Comparison of ENCODE assay signal across 8 cellular contexts in the genomic region with DNA sequence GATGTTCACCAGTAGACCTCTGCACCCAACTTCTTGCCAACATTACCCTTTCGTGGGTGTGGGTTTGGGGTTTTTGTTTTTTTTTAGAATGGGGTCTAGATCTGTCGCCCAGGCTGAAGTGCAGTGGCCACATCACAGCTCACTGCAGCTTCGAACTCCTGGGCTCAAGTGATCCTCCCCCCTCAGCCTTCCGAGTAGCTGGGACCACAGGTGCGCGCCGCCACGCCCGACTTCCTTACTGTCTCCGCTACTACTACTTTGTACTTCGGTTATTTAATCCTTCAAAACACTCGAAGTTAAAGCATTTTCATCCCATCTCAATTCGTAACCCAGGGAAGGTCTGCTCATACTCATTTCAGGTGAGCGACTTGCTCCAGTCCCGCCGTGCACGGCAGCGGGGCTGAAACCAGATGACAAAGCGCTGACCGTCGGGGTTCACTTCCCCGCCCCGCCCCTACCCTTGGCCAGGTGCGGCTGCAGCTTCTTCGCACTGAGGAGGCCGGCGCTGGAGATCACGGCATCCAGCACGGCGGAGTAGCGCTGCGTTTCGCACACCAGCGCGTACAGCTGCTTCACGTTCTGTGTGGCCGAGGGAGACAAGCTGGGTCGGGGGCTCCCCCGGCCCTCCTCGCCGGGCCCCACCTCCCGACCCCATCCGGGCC. TPM values are rescaled to one million over a fixed set of nuclear protein-coding genes. Genes with fewer than 3 reads are reported as not detected.
A peak's percentile ranks its signal among the peaks of the same experiment; 100 is the strongest.
DNase-seq lines count a peak whose midpoint lies in the region; ATAC-seq, FAIRE-seq and TF ChIP-seq lines count a peak whose summit lies in the region.
"Not testable (repeated sequence)": the region's sequence is repeated elsewhere in the genome, so short reads cannot be mapped to it uniquely, and the experiment has no call there.

No MANE protein-coding gene starts in this region.

- H3K27me3 Mint-ChIP-seq in activated B cell treated with CpG ODN at 0.5 μM for 24 hours; stimulated activated naive B cell treated with anti-CD40 and anti-IgM and Interleukin-4, amounts not matched to agents 10 μg/mL and 1 μg/mL and 100 μg/mL, for 72 hours: not testable (repeated sequence)

- H3K79me2 ChIP-seq in endothelial cell of umbilical vein (ENCODE audit: control insufficient read depth, insufficient read depth, low read length); HepG2 (ENCODE audit: insufficient read depth, low read length): not testable (repeated sequence)

- H3K4me1 ChIP-seq in endothelial cell of umbilical vein (ENCODE audit: control insufficient read depth, extremely low read depth, insufficient read depth, low read length); HepG2 (ENCODE audit: insufficient read depth, low read length): not testable (repeated sequence)

- TF ChIP-seq CTCF in GM06990 (IDR thresholded peaks at IDR 0.05; ENCODE audit: insufficient read depth, low read length, poor library complexity, severe bottlenecking); activated B cell treated with CpG ODN at 0.5 μM for 24 hours (IDR thresholded peaks at IDR 0.05); endothelial cell of umbilical vein (IDR thresholded peaks at IDR 0.05; ENCODE audit: extremely low read depth in 1 of 2, insufficient read depth in 1 of 2, low read depth in 1 of 2, low read length in 2 of 2); HepG2 (CRISPR knock-in tag; IDR thresholded peaks at IDR 0.05): not testable (repeated sequence)

- not testable (repeated sequence) for H3K9ac ChIP-seq in endothelial cell of umbilical vein (replicated peaks; ENCODE audit: extremely low read depth, insufficient read depth, low read length); HepG2 (ENCODE audit: insufficient read depth, low read depth, low read length)

- not testable (repeated sequence) for H3K27ac Mint-ChIP-seq in activated B cell treated with CpG ODN at 0.5 μM for 24 hours; stimulated activated naive B cell treated with anti-CD40 and anti-IgM and Interleukin-4, amounts not matched to agents 10 μg/mL and 1 μg/mL and 100 μg/mL, for 72 hours

- WGBS in HepG2 (ENCODE audit: low lambda C conversion rate): no CpG with 5 or more reads among the region's 43 CpGs

- H3K9me1 ChIP-seq in endothelial cell of umbilical vein (replicated peaks; ENCODE audit: control insufficient read depth, extremely low read depth, insufficient read depth, low read length): not testable (repeated sequence)

- H3K4me1 Mint-ChIP-seq in activated B cell treated with CpG ODN at 0.5 μM for 24 hours; stimulated activated naive B cell treated with anti-CD40 and anti-IgM and Interleukin-4, amounts not matched to agents 10 μg/mL and 1 μg/mL and 100 μg/mL, for 72 hours: not testable (repeated sequence)

- peak; percentile 52 for ATAC-seq in GM19452 (IDR thresholded peaks at IDR 0.05; ENCODE audit: unreplicated experiment)
- peak; percentile 56 for ATAC-seq in HG02678 (IDR thresholded peaks at IDR 0.05; ENCODE audit: unreplicated experiment)
- ATAC-seq in HG03442 (IDR thresholded peaks at IDR 0.05; ENCODE audit: unreplicated experiment): peak; percentile 47
- peak; percentile 61 for ATAC-seq in activated B cell treated with CpG ODN at 0.5 μM for 24 hours (ENCODE audit: low read depth)
- ATAC-seq in HepG2: peak; percentile 65
- ATAC-seq in stimulated activated naive B cell treated with anti-CD40 and anti-IgM and Interleukin-4, amounts not matched to agents 10 μg/mL and 1 μg/mL and 100 μg/mL, for 72 hours (replicated peaks): peak; percentile 75 to 76

- not testable (repeated sequence) for TF ChIP-seq POLR2A in endothelial cell of umbilical vein (IDR thresholded peaks at IDR 0.05; ENCODE audit: low read depth, low read length); HepG2 (IDR thresholded peaks at IDR 0.05; ENCODE audit: insufficient read depth in 1 of 2, low read depth in 2 of 2, low read length in 2 of 2)

- BruUV-seq in endothelial cell of umbilical vein (replicated peaks; lab: Mats Ljungman, UMichigan): not testable (repeated sequence)
- TSS peak; percentile 78 for BruUV-seq in HepG2 (replicated peaks; lab: Mats Ljungman, UMichigan)

- H3K36me3 ChIP-seq in GM06990 (ENCODE audit: control insufficient read depth, insufficient read depth, low read length); endothelial cell of umbilical vein (ENCODE audit: control insufficient read depth in 2 of 2, extremely low read depth in 1 of 2, insufficient read depth in 2 of 2, low read length in 2 of 2); HepG2 (replicated peaks in 1 of 2; ENCODE audit: control insufficient read depth in 1 of 2, insufficient read depth in 2 of 2, low read length in 2 of 2): not testable (repeated sequence)

- DNase-seq in GM06990 (ENCODE audit: extremely low read depth, insufficient read length); activated B cell treated with CpG ODN at 0.5 μM for 24 hours; endothelial cell of umbilical vein (ENCODE audit: low read depth, low spot score); HepG2 (ENCODE audit: low spot score); stimulated activated naive B cell treated with anti-CD40 and anti-IgM and Interleukin-4, amounts not matched to agents 10 μg/mL and 1 μg/mL and 100 μg/mL, for 72 hours: not testable (repeated sequence)

- TF ChIP-seq EP300 in HepG2 (IDR thresholded peaks at IDR 0.05; ENCODE audit: low read depth in 2 of 2, low read length in 2 of 2); HepG2 (CRISPR knock-in tag; IDR thresholded peaks at IDR 0.05; ENCODE audit: borderline replicate concordance): not testable (repeated sequence)

- not testable (repeated sequence) for H3K9me3 Mint-ChIP-seq in activated B cell treated with CpG ODN at 0.5 μM for 24 hours; stimulated activated naive B cell treated with anti-CD40 and anti-IgM and Interleukin-4, amounts not matched to agents 10 μg/mL and 1 μg/mL and 100 μg/mL, for 72 hours

- H3K36me3 Mint-ChIP-seq in activated B cell treated with CpG ODN at 0.5 μM for 24 hours (ENCODE audit: low read depth); stimulated activated naive B cell treated with anti-CD40 and anti-IgM and Interleukin-4, amounts not matched to agents 10 μg/mL and 1 μg/mL and 100 μg/mL, for 72 hours: not testable (repeated sequence)

- H3K4me2 ChIP-seq in endothelial cell of umbilical vein (ENCODE audit: insufficient read depth, low read length): not testable (repeated sequence)
- H3K4me2 ChIP-seq in HepG2 (ENCODE audit: low read depth, low read length): 0 out of 2 replicates have a peak overlapping the region, but pooled peaks have one; percentile 32

- dilution Hi-C loops in endothelial cell of umbilical vein (cut with MboI; ENCODE audit: extremely low pct_ligation_motif_present, low sequenced_read_pairs): not testable (repeated sequence)

- TF ChIP-seq RAD21 in HepG2 (CRISPR knock-in tag; IDR thresholded peaks at IDR 0.05): not testable (repeated sequence)

- not testable (repeated sequence) for H3K27ac ChIP-seq in endothelial cell of umbilical vein (ENCODE audit: insufficient read depth, low read depth, low read length); HepG2 (ENCODE audit: extremely low read length, insufficient read depth, low read length)

- FAIRE-seq in endothelial cell of umbilical vein (lab: Jason Lieb, UNC): peak; percentile 35
- FAIRE-seq in HepG2 (lab: Jason Lieb, UNC): peak; percentile 32

- H3K27me3 ChIP-seq in GM06990 (replicated peaks; ENCODE audit: control insufficient read depth, insufficient read depth, low read length); endothelial cell of umbilical vein (ENCODE audit: control insufficient read depth in 2 of 2, insufficient read depth in 2 of 2, low read length in 2 of 2); HepG2 (ENCODE audit: control insufficient read depth in 1 of 2, insufficient read depth in 2 of 2, low read length in 2 of 2): not testable (repeated sequence)

- not testable (repeated sequence) for H4K20me1 ChIP-seq in endothelial cell of umbilical vein (replicated peaks; ENCODE audit: control insufficient read depth, extremely low read depth, insufficient read depth, low read length); HepG2 (ENCODE audit: insufficient read depth, low read length)

- H3K4me3 ChIP-seq in GM06990 (replicated peaks; ENCODE audit: low read depth, low read length) (peak overlapping the region; percentile 55), endothelial cell of umbilical vein (replicated peaks in 1 of 3; ENCODE audit: insufficient read depth in 1 of 3, low read depth in 1 of 3, low read length in 3 of 3) (peak overlapping the region in 1 of 3 experiments; percentile 19), HepG2 (replicated peaks in 1 of 3; ENCODE audit: insufficient read depth in 1 of 3, low read depth in 2 of 3, low read length in 3 of 3) (peak overlapping the region in 2 of 3 experiments; percentile 38 to 46; a peak in 4 of 6 replicates)

- intact Hi-C loops in activated B cell treated with CpG ODN at 0.5 μM for 24 hours (cut with micrococcal nuclease); endothelial cell of umbilical vein (cut with micrococcal nuclease); HepG2 (cut with micrococcal nuclease; ENCODE audit: unreplicated experiment): not testable (repeated sequence)

- POLR2A ChIA-PET in activated B cell treated with CpG ODN at 0.5 μM for 24 hours (lab: Charles Lee); endothelial cell of umbilical vein (lab: Charles Lee); HepG2 (lab: Yijun Ruan, JAX): not testable (repeated sequence)

- H3K4me3 Mint-ChIP-seq in activated B cell treated with CpG ODN at 0.5 μM for 24 hours; stimulated activated naive B cell treated with anti-CD40 and anti-IgM and Interleukin-4, amounts not matched to agents 10 μg/mL and 1 μg/mL and 100 μg/mL, for 72 hours: not testable (repeated sequence)

- CTCF ChIA-PET in activated B cell treated with CpG ODN at 0.5 μM for 24 hours (lab: Charles Lee); endothelial cell of umbilical vein (lab: Charles Lee); HepG2 (lab: Yijun Ruan, JAX; ENCODE audit: low intra/inter-chr PET ratio, low total read pairs): not testable (repeated sequence)

- in situ Hi-C loops in HepG2 (cut with HindIII; ENCODE audit: extremely low pct_ligation_motif_present, low pct_unique_long_range_greater_than_20kb): not testable (repeated sequence)

- H2AFZ ChIP-seq in endothelial cell of umbilical vein (ENCODE audit: low read depth, low read length); HepG2 (ENCODE audit: low read length): not testable (repeated sequence)

- not testable (repeated sequence) for H3K9me3 ChIP-seq in endothelial cell of umbilical vein (replicated peaks; ENCODE audit: control insufficient read depth, insufficient read depth, low read length); HepG2 (ENCODE audit: low read length)

RNA-seq across cellular contexts. Expression of a gene that starts 15.2 kb away (rescaled TPM):
- total RNA-seq in activated B cell treated with CpG ODN at 0.5 μM for 24 hours (0.51 and 0.86 TPM in 2 replicates), endothelial cell of umbilical vein (0.58 TPM in 1 of 2 replicates, not detected in the other), HepG2 (2016; rRNA removed; fragmentation: Illumina TruSeq; extraction: Trizol) (0.88 and 1.4 TPM in 2 replicates)
- polyA plus RNA-seq in endothelial cell of umbilical vein (0.07 TPM in 1 of 2 replicates, not detected in the other), HepG2 (2011; rRNA removed) (0.51 and 0.61 TPM in 2 replicates)
- not detected in 2 replicates for polyA plus RNA-seq in endothelial cell of umbilical vein (2011; cell fraction: cytosol; rRNA removed)
- polyA plus RNA-seq in endothelial cell of umbilical vein (2011; cell fraction: nucleus; rRNA removed): 0.34 and 0.38 TPM in 2 replicates
- 0.47 TPM in 1 of 2 replicates, not detected in the other for polyA plus RNA-seq in endothelial cell of umbilical vein (2012)
- polyA minus RNA-seq in endothelial cell of umbilical vein: not detected in 2 replicates
- polyA minus RNA-seq in endothelial cell of umbilical vein (2011; cell fraction: cytosol; rRNA and poly(A)+ RNA removed): not detected
- polyA minus RNA-seq in endothelial cell of umbilical vein (2011; cell fraction: nucleus; rRNA and poly(A)+ RNA removed): not detected in 2 replicates
- total RNA-seq in HepG2 (2016; cell fraction: cytosol; rRNA removed; fragmentation: Illumina TruSeq; extraction: Trizol; ENCODE audit: low read depth): 0.71 TPM in 1 of 2 replicates, not detected in the other
- total RNA-seq in HepG2 (2016; cell fraction: insoluble cytoplasmic fraction; rRNA removed; fragmentation: Illumina TruSeq; extraction: Trizol): 0.94 and 2.2 TPM in 2 replicates
- 0.37 and 0.72 TPM in 2 replicates for total RNA-seq in HepG2 (2016; cell fraction: membrane; rRNA removed; fragmentation: Illumina TruSeq; extraction: Trizol)
- 1.4 and 1.5 TPM in 2 replicates for total RNA-seq in HepG2 (2016; cell fraction: nucleus; rRNA removed; fragmentation: Illumina TruSeq; extraction: Trizol)
- 0.18 and 0.48 TPM in 2 replicates for polyA plus RNA-seq in HepG2 (2011; cell fraction: cytosol; rRNA removed)
- polyA plus RNA-seq in HepG2 (2011; cell fraction: nucleus; rRNA removed): 8.5 and 14.9 TPM in 2 replicates
- 0.90 and 1.1 TPM in 2 replicates for polyA plus RNA-seq in HepG2 (2012)
- 0.32 TPM in 1 of 2 replicates, not detected in the other for polyA plus RNA-seq in HepG2 (2016; cell fraction: cytosol; fragmentation: Illumina TruSeq; extraction: Trizol; ENCODE audit: low read depth)
- polyA plus RNA-seq in HepG2 (2016; cell fraction: insoluble cytoplasmic fraction; fragmentation: Illumina TruSeq; extraction: Trizol; ENCODE audit: low read depth): 1.3 and 2.3 TPM in 2 replicates
- polyA plus RNA-seq in HepG2 (2016; cell fraction: membrane; fragmentation: Illumina TruSeq; extraction: Trizol; ENCODE audit: low read depth): 0.42 and 1.2 TPM in 2 replicates
- 2.9 and 3.1 TPM in 2 replicates for polyA plus RNA-seq in HepG2 (2016; cell fraction: nucleus; fragmentation: Illumina TruSeq; extraction: Trizol; ENCODE audit: insufficient read depth, low read depth)
- 0.14 and 1.6 TPM in 2 replicates for polyA minus RNA-seq in HepG2 (2011; rRNA and poly(A)+ RNA removed; ENCODE audit: low replicate concordance)
- polyA minus RNA-seq in HepG2 (2011; cell fraction: cytosol; rRNA and poly(A)+ RNA removed): not detected in 2 replicates
- polyA minus RNA-seq in HepG2 (2011; cell fraction: nucleus; rRNA and poly(A)+ RNA removed): 0.77 TPM in 1 of 2 replicates, not detected in the other

RNA-seq across cellular contexts. Expression of a gene that starts 29.1 kb away (rescaled TPM):
- 42.6 and 46.7 TPM in 2 replicates for total RNA-seq in activated B cell treated with CpG ODN at 0.5 μM for 24 hours
- total RNA-seq in endothelial cell of umbilical vein: 46.8 and 47.8 TPM in 2 replicates
- polyA plus RNA-seq in endothelial cell of umbilical vein: 9.3 and 12.3 TPM in 2 replicates
- polyA plus RNA-seq in endothelial cell of umbilical vein (2011; cell fraction: cytosol; rRNA removed): 13.7 and 14.7 TPM in 2 replicates
- polyA plus RNA-seq in endothelial cell of umbilical vein (2011; cell fraction: nucleus; rRNA removed): 21.2 and 22.3 TPM in 2 replicates
- polyA plus RNA-seq in endothelial cell of umbilical vein (2012): 23.7 and 25.9 TPM in 2 replicates
- 14.0 and 17.1 TPM in 2 replicates for polyA minus RNA-seq in endothelial cell of umbilical vein
- 15.4 TPM for polyA minus RNA-seq in endothelial cell of umbilical vein (2011; cell fraction: cytosol; rRNA and poly(A)+ RNA removed)
- polyA minus RNA-seq in endothelial cell of umbilical vein (2011; cell fraction: nucleus; rRNA and poly(A)+ RNA removed): 14.7 and 14.9 TPM in 2 replicates
- total RNA-seq in HepG2 (2016; rRNA removed; fragmentation: Illumina TruSeq; extraction: Trizol): 8.4 and 12.7 TPM in 2 replicates
- total RNA-seq in HepG2 (2016; cell fraction: cytosol; rRNA removed; fragmentation: Illumina TruSeq; extraction: Trizol; ENCODE audit: low read depth): 7.3 and 8.9 TPM in 2 replicates
- total RNA-seq in HepG2 (2016; cell fraction: insoluble cytoplasmic fraction; rRNA removed; fragmentation: Illumina TruSeq; extraction: Trizol): 8.1 and 12.1 TPM in 2 replicates
- total RNA-seq in HepG2 (2016; cell fraction: membrane; rRNA removed; fragmentation: Illumina TruSeq; extraction: Trizol): 9.6 and 11.2 TPM in 2 replicates
- total RNA-seq in HepG2 (2016; cell fraction: nucleus; rRNA removed; fragmentation: Illumina TruSeq; extraction: Trizol): 15.4 and 17.1 TPM in 2 replicates
- 9.2 and 10.3 TPM in 2 replicates for polyA plus RNA-seq in HepG2 (2011; rRNA removed)
- 6.9 and 7.8 TPM in 2 replicates for polyA plus RNA-seq in HepG2 (2011; cell fraction: cytosol; rRNA removed)
- polyA plus RNA-seq in HepG2 (2011; cell fraction: nucleus; rRNA removed): 26.7 and 30.4 TPM in 2 replicates
- polyA plus RNA-seq in HepG2 (2012): 24.9 and 31.2 TPM in 2 replicates
- 2.0 and 2.4 TPM in 2 replicates for polyA plus RNA-seq in HepG2 (2016; cell fraction: cytosol; fragmentation: Illumina TruSeq; extraction: Trizol; ENCODE audit: low read depth)
- polyA plus RNA-seq in HepG2 (2016; cell fraction: insoluble cytoplasmic fraction; fragmentation: Illumina TruSeq; extraction: Trizol; ENCODE audit: low read depth): 28.5 and 38.3 TPM in 2 replicates
- 10.4 and 10.5 TPM in 2 replicates for polyA plus RNA-seq in HepG2 (2016; cell fraction: membrane; fragmentation: Illumina TruSeq; extraction: Trizol; ENCODE audit: low read depth)
- polyA plus RNA-seq in HepG2 (2016; cell fraction: nucleus; fragmentation: Illumina TruSeq; extraction: Trizol; ENCODE audit: insufficient read depth, low read depth): 58.9 and 64.1 TPM in 2 replicates
- polyA minus RNA-seq in HepG2 (2011; rRNA and poly(A)+ RNA removed; ENCODE audit: low replicate concordance): 14.3 and 15.0 TPM in 2 replicates
- 13.8 and 14.0 TPM in 2 replicates for polyA minus RNA-seq in HepG2 (2011; cell fraction: cytosol; rRNA and poly(A)+ RNA removed)
- 13.9 and 14.9 TPM in 2 replicates for polyA minus RNA-seq in HepG2 (2011; cell fraction: nucleus; rRNA and poly(A)+ RNA removed)
